In genomic region chr6:31172973-31173384, GRCh38 we compare ENCODE assay signal across 1 cellular context.
TF ChIP-seq lines count a peak whose summit lies in the region.

No MANE protein-coding gene starts in this region.

TF ChIP-seq in K562, 482 proteins besides CTCF, POLR2A, EP300 and RAD21:
- 0 out of 2 replicates have a peak, but pooled peaks have one; percentile 14 for TF ChIP-seq ZFX (CRISPR knock-in tag; IDR thresholded peaks at IDR 0.05)
- TF ChIP-seq ZNF354B (CRISPR knock-in tag; IDR thresholded peaks at IDR 0.05) = no peak
